ENCODE assay signal across 38 cellular contexts in genomic region chr20:39445095-39445494, GRCh38.
"Had no signal": no experiment of that assay in that cellular context is flagged by ENCODE, and none has a peak within 500 bp of the region (broad histone marks: within the 10 kb centered on the region; RNA-seq: fewer than 3 reads in every experiment).

No MANE protein-coding gene starts in this region.

- H3K9me3 Mint-ChIP-seq: activated naive CD4-positive, alpha-beta T cell treated with anti-CD3 and anti-CD28 coated beads for 36 hours; activated naive CD4-positive, alpha-beta T cell treated with anti-CD3 and anti-CD28 coated beads, Interleukin-2, amount 10 ng/mL, durations not matched to agents 7 days and 5 days; activated naive CD8-positive, alpha-beta T cell treated with anti-CD3 and anti-CD28 coated beads, Interleukin-2, amount 10 ng/mL, durations not matched to agents 7 days and 5 days; activated naive CD8-positive, alpha-beta T cell treated with anti-CD3 and anti-CD28 coated beads, Interleukin-2, amount 50 U/mL, for 24 hours; activated T-cell treated with anti-CD3 and anti-CD28 coated beads, Interleukin-2, amount 50 U/mL, for 24 hours; activated T-cell treated with anti-CD3 and anti-CD28 coated beads, Interleukin-2, amount 50 U/mL, for 4 hours; activated T-cell treated with anti-CD3 and anti-CD28 coated beads, Interleukin-2, amount 50 U/mL, for 72 hours; activated T-helper 1 cell treated with anti-CD3 and anti-CD28 coated beads, Interleukin-12 subunit alpha, Interleukin-12 subunit beta, Interleukin-2, Interleukin-4 antibody, amounts not matched to agents 30 ng/mL and 10 ng/mL and 1 ng/mL, durations not matched to agents 14 hours and 24 hours and 36 hours; activated T-helper 17 cell treated with anti-CD3 and anti-CD28 coated beads, Interleukin-2, amount 50 U/mL, for 72 hours; activated T-helper 2 cell treated with anti-CD3 and anti-CD28 coated beads, Interferon-gamma antibody, Interleukin-2, Interleukin-4, amounts not matched to agents 10 μg/mL and 5 μg/mL and 100 μg/mL, durations not matched to agents 14 hours and 24 hours and 36 hours; brain; central memory CD8-positive, alpha-beta T cell had no signal

- H3K27ac Mint-ChIP-seq: activated naive CD4-positive, alpha-beta T cell treated with anti-CD3 and anti-CD28 coated beads for 36 hours; activated naive CD4-positive, alpha-beta T cell treated with anti-CD3 and anti-CD28 coated beads, Interleukin-2, amount 10 ng/mL, durations not matched to agents 7 days and 5 days; activated naive CD4-positive, alpha-beta T cell treated with anti-CD3 and anti-CD28 coated beads, Interleukin-2, amount 50 U/mL, for 24 hours; activated naive CD4-positive, alpha-beta T cell treated with anti-CD3 and anti-CD28 coated beads, Interleukin-2, amount 50 U/mL, for 72 hours; activated naive CD8-positive, alpha-beta T cell; activated naive CD8-positive, alpha-beta T cell treated with anti-CD3 and anti-CD28 coated beads for 36 hours; activated naive CD8-positive, alpha-beta T cell treated with anti-CD3 and anti-CD28 coated beads, Interleukin-2, amount 10 ng/mL, durations not matched to agents 7 days and 5 days; activated naive CD8-positive, alpha-beta T cell treated with anti-CD3 and anti-CD28 coated beads, Interleukin-2, amount 50 U/mL, for 24 hours; activated T-cell treated with anti-CD3 and anti-CD28 coated beads, Interleukin-2, amount 50 U/mL, for 24 hours; activated T-cell treated with anti-CD3 and anti-CD28 coated beads, Interleukin-2, amount 50 U/mL, for 72 hours; activated T-helper 1 cell treated with anti-CD3 and anti-CD28 coated beads, Interleukin-12 subunit alpha, Interleukin-12 subunit beta, Interleukin-2, Interleukin-4 antibody, amounts not matched to agents 30 ng/mL and 10 ng/mL and 1 ng/mL, durations not matched to agents 14 hours and 24 hours and 36 hours; activated T-helper 17 cell treated with anti-CD3 and anti-CD28 coated beads, Interleukin-2, amount 50 U/mL, for 72 hours; activated T-helper 2 cell treated with anti-CD3 and anti-CD28 coated beads, Interferon-gamma antibody, Interleukin-2, Interleukin-4, amounts not matched to agents 10 μg/mL and 5 μg/mL and 100 μg/mL, durations not matched to agents 14 hours and 24 hours and 36 hours; brain had no signal

- H3K27me3 ChIP-seq: adrenal gland, ascending aorta, body of pancreas, brain microvascular endothelial cell, breast epithelium, cardiac muscle cell had no signal

- H3K4me1 Mint-ChIP-seq: activated naive CD4-positive, alpha-beta T cell treated with anti-CD3 and anti-CD28 coated beads, Interleukin-2, amount 10 ng/mL, durations not matched to agents 7 days and 5 days; activated naive CD4-positive, alpha-beta T cell treated with anti-CD3 and anti-CD28 coated beads, Interleukin-2, amount 50 U/mL, for 24 hours; activated naive CD8-positive, alpha-beta T cell treated with anti-CD3 and anti-CD28 coated beads for 36 hours; activated naive CD8-positive, alpha-beta T cell treated with anti-CD3 and anti-CD28 coated beads, Interleukin-2, amount 10 ng/mL, durations not matched to agents 7 days and 5 days; activated naive CD8-positive, alpha-beta T cell treated with anti-CD3 and anti-CD28 coated beads, Interleukin-2, amount 50 U/mL, for 24 hours; activated T-helper 17 cell treated with anti-CD3 and anti-CD28 coated beads, Interleukin-2, amount 50 U/mL, for 72 hours; brain; central memory CD8-positive, alpha-beta T cell had no signal

- H3K27me3 Mint-ChIP-seq: activated naive CD4-positive, alpha-beta T cell treated with anti-CD3 and anti-CD28 coated beads, Interleukin-2, amount 10 ng/mL, durations not matched to agents 7 days and 5 days; activated naive CD8-positive, alpha-beta T cell treated with anti-CD3 and anti-CD28 coated beads for 36 hours; activated naive CD8-positive, alpha-beta T cell treated with anti-CD3 and anti-CD28 coated beads, Interleukin-2, amount 10 ng/mL, durations not matched to agents 7 days and 5 days; activated T-cell treated with anti-CD3 and anti-CD28 coated beads, Interleukin-2, amount 50 U/mL, for 24 hours; central memory CD8-positive, alpha-beta T cell had no signal

- H3K9me3 ChIP-seq: adrenal gland, ascending aorta, body of pancreas, breast epithelium had no signal

- FAIRE-seq: bronchial epithelial cell had no signal

- DNase-seq: activated effector memory CD4-positive, alpha-beta T cell treated with anti-CD3 and anti-CD28 coated beads, Interleukin-2, amount 50 U/mL, for 16 hours; activated effector memory CD4-positive, alpha-beta T cell treated with Interleukin-2 at 50 U/mL for 16 hours; activated gamma-delta T cell treated with Interleukin-2 at 50 U/mL for 16 hours; activated naive CD4-positive, alpha-beta T cell; activated naive CD4-positive, alpha-beta T cell treated with anti-CD3 and anti-CD28 coated beads for 36 hours; activated naive CD4-positive, alpha-beta T cell treated with anti-CD3 and anti-CD28 coated beads, Interleukin-2, amount 10 ng/mL, durations not matched to agents 7 days and 5 days; activated naive CD4-positive, alpha-beta T cell treated with anti-CD3 and anti-CD28 coated beads, Interleukin-2, amount 50 U/mL, for 16 hours; activated naive CD4-positive, alpha-beta T cell treated with Interleukin-2 at 50 U/mL for 16 hours; activated naive CD8-positive, alpha-beta T cell treated with anti-CD3 and anti-CD28 coated beads for 36 hours; activated naive CD8-positive, alpha-beta T cell treated with anti-CD3 and anti-CD28 coated beads, Interleukin-2, amount 10 ng/mL, durations not matched to agents 7 days and 5 days; activated naive CD8-positive, alpha-beta T cell treated with anti-CD3 and anti-CD28 coated beads, Interleukin-2, amount 50 U/mL, for 24 hours; activated T-cell treated with anti-CD3 and anti-CD28 coated beads, Interleukin-2, amount 50 U/mL, for 1 hour; activated T-cell treated with anti-CD3 and anti-CD28 coated beads, Interleukin-2, amount 50 U/mL, for 24 hours; activated T-cell treated with anti-CD3 and anti-CD28 coated beads, Interleukin-2, amount 50 U/mL, for 4 hours; activated T-cell treated with anti-CD3 and anti-CD28 coated beads, Interleukin-2, amount 50 U/mL, for 48 hours; activated T-cell treated with anti-CD3 and anti-CD28 coated beads, Interleukin-2, amount 50 U/mL, for 72 hours; adrenal gland; amniotic stem cell; amygdala; anterior cingulate cortex; aorta; body of pancreas; brain microvascular endothelial cell; caudate nucleus; central memory CD4-positive, alpha-beta T cell; cerebellar nuclear complex had no signal

- H3K36me3 Mint-ChIP-seq: activated naive CD4-positive, alpha-beta T cell treated with anti-CD3 and anti-CD28 coated beads, Interleukin-2, amount 10 ng/mL, durations not matched to agents 7 days and 5 days; activated naive CD4-positive, alpha-beta T cell treated with anti-CD3 and anti-CD28 coated beads, Interleukin-2, amount 50 U/mL, for 24 hours; activated naive CD4-positive, alpha-beta T cell treated with anti-CD3 and anti-CD28 coated beads, Interleukin-2, amount 50 U/mL, for 72 hours; activated naive CD8-positive, alpha-beta T cell; activated naive CD8-positive, alpha-beta T cell treated with anti-CD3 and anti-CD28 coated beads for 36 hours; activated naive CD8-positive, alpha-beta T cell treated with anti-CD3 and anti-CD28 coated beads, Interleukin-2, amount 10 ng/mL, durations not matched to agents 7 days and 5 days; brain had no signal

- H3K36me3 ChIP-seq: adrenal gland, ascending aorta, brain microvascular endothelial cell, breast epithelium, cardiac muscle cell had no signal

- H3K4me1 ChIP-seq: adrenal gland, ascending aorta, body of pancreas, breast epithelium had no signal

- H3K4me3 Mint-ChIP-seq: activated naive CD4-positive, alpha-beta T cell treated with anti-CD3 and anti-CD28 coated beads for 36 hours; activated naive CD4-positive, alpha-beta T cell treated with anti-CD3 and anti-CD28 coated beads, Interleukin-2, amount 10 ng/mL, durations not matched to agents 7 days and 5 days; activated naive CD4-positive, alpha-beta T cell treated with anti-CD3 and anti-CD28 coated beads, Interleukin-2, amount 50 U/mL, for 24 hours; activated naive CD8-positive, alpha-beta T cell; activated naive CD8-positive, alpha-beta T cell treated with anti-CD3 and anti-CD28 coated beads for 36 hours; activated naive CD8-positive, alpha-beta T cell treated with anti-CD3 and anti-CD28 coated beads, Interleukin-2, amount 10 ng/mL, durations not matched to agents 7 days and 5 days; activated naive CD8-positive, alpha-beta T cell treated with anti-CD3 and anti-CD28 coated beads, Interleukin-2, amount 50 U/mL, for 24 hours; activated T-cell treated with anti-CD3 and anti-CD28 coated beads, Interleukin-2, amount 50 U/mL, for 24 hours; activated T-cell treated with anti-CD3 and anti-CD28 coated beads, Interleukin-2, amount 50 U/mL, for 4 hours; activated T-cell treated with anti-CD3 and anti-CD28 coated beads, Interleukin-2, amount 50 U/mL, for 72 hours; activated T-helper 1 cell treated with anti-CD3 and anti-CD28 coated beads, Interleukin-12 subunit alpha, Interleukin-12 subunit beta, Interleukin-2, Interleukin-4 antibody, amounts not matched to agents 30 ng/mL and 10 ng/mL and 1 ng/mL, durations not matched to agents 14 hours and 24 hours and 36 hours; activated T-helper 17 cell treated with anti-CD3 and anti-CD28 coated beads, Interleukin-2, amount 50 U/mL, for 72 hours; brain; central memory CD8-positive, alpha-beta T cell had no signal

- H3K27ac ChIP-seq: adrenal gland, ascending aorta, body of pancreas, brain microvascular endothelial cell, breast epithelium, cardiac muscle cell had no signal

- H3K4me3 ChIP-seq: adrenal gland, ascending aorta, body of pancreas, breast epithelium, cardiac muscle cell had no signal

- ATAC-seq: activated naive CD4-positive, alpha-beta T cell treated with anti-CD3 and anti-CD28 coated beads, Interleukin-2, amount 50 U/mL, for 72 hours; activated naive CD8-positive, alpha-beta T cell treated with anti-CD3 and anti-CD28 coated beads, Interleukin-2, amount 50 U/mL, for 24 hours; activated T-cell treated with anti-CD3 and anti-CD28 coated beads, Interleukin-2, amount 50 U/mL, for 4 hours; activated T-cell treated with anti-CD3 and anti-CD28 coated beads, Interleukin-2, amount 50 U/mL, for 72 hours; activated T-helper 17 cell treated with anti-CD3 and anti-CD28 coated beads, Interleukin-2, amount 50 U/mL, for 72 hours; body of pancreas had no signal
